24 cellular contexts compared by ENCODE assay signal in genomic region chr10:1141261-1141660, GRCh38.
"Had no signal": no experiment of that assay in that cellular context is flagged by ENCODE, and none has a peak within 500 bp of the region (broad histone marks: within the 10 kb centered on the region; RNA-seq: fewer than 3 reads in every experiment).

No MANE protein-coding gene starts in this region.

- H3K4me3 ChIP-seq: MG63 had no signal

- H3K36me3 ChIP-seq: MG63 had no signal

- H3K27me3 ChIP-seq: MG63 had no signal

- DNase-seq: IMR-90, Karpas-422, KG1, MG63, NCI-H1092, NCI-H1105 treated with DMSO at 0.1 percent for 48 hours, NCI-H1417 treated with DMSO at 0.1 percent for 48 hours, NCI-H146, NCI-H1694 treated with DMSO at 0.1 percent for 48 hours, NCI-H1930, NCI-H2081 treated with DMSO at 0.1 percent for 48 hours, NCI-H2171, NCI-H226, NCI-H446, NCI-H510A, NCI-H524 treated with DMSO at 0.1 percent for 48 hours, NCI-H69, NCI-H774, Right ventricle myocardium superior, RPMI8226, SIG-M5, SK-N-SH, SW 1271 had no signal

- ATAC-seq: HepG2 had no signal
